Comparison of ENCODE assay signal across 24 cellular contexts in the genomic region with DNA sequence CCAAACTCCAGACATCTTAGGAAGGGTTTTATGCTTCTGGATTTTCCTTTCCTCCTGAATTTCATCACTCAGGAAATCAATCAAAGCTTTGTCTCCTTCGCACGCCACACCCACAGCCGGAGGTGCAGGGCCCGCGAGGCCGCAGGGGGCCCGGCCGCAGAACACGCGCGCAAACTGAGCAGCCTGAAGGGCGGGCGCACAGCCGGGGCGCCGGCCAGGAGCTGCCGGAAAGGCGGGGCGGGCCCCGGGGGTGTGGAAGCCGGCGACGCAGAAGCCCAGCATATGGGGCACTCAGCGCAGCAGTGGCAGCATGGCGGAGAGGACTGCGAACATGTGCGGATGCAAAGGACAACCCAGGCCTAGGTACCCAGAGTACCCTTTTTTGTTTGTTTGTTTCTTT. TPM values are rescaled to one million over a fixed set of nuclear protein-coding genes. Genes with fewer than 3 reads are reported as not detected.
DNase-seq lines count a peak whose midpoint lies in the region; ATAC-seq and TF ChIP-seq lines count a peak whose summit lies in the region.
"Had no signal": no experiment of that assay in that cellular context is flagged by ENCODE, and none has a peak within 500 bp of the region (broad histone marks: within the 10 kb centered on the region; RNA-seq: fewer than 3 reads in every experiment).

No MANE protein-coding gene starts in this region.

- no peak for TF ChIP-seq CTCF in endothelial cell (IDR thresholded peaks at IDR 0.05; ENCODE audit: unreplicated experiment)

- H3K4me3 ChIP-seq in H7 (ENCODE audit: insufficient read depth, low read depth, low read length), result no peak overlapping the region
- H3K4me3 ChIP-seq: A549; BLaER1 treated with 17β-estradiol and CSF1 and Interleukin-3, amounts not matched to agents 10 nM and 100 nM; GM12878 had no signal

- H3K4me3 Mint-ChIP-seq in endothelial cell (ENCODE audit: unreplicated experiment), result peak overlapping the region; percentile 40
- H3K4me3 Mint-ChIP-seq: CD14-positive monocyte; CD4-positive, alpha-beta T cell; CD8-positive, alpha-beta memory T cell; H9 had no signal

- H3K9me3 Mint-ChIP-seq in endothelial cell (ENCODE audit: unreplicated experiment), result no peaks in the 10 kb centered on the region
- H3K9me3 Mint-ChIP-seq: CD4-positive, alpha-beta T cell; CD8-positive, alpha-beta memory T cell; H9 had no signal

- ATAC-seq in GM18520 (IDR thresholded peaks at IDR 0.05; ENCODE audit: unreplicated experiment) (no peak), GM18907 (IDR thresholded peaks at IDR 0.05; ENCODE audit: unreplicated experiment) (no peak)
- ATAC-seq: A549, GM12878, HCT116 had no signal

- no peaks in the 10 kb centered on the region for H3K36me3 ChIP-seq in H7 (replicated peaks; ENCODE audit: control insufficient read depth, insufficient read depth, low read length)
- H3K36me3 ChIP-seq: BE2C had no signal

- DNase-seq in D341Med (ENCODE audit: low spot score) (peak; percentile 28), H7 (peak; percentile 32), endothelial cell (ENCODE audit: low spot score) (no peak), NCI-H345 (lab: John Stamatoyannopoulos, UW) (no peak), NCI-H748 treated with DMSO at 0.1 percent for 48 hours (lab: John Stamatoyannopoulos, UW) (no peak)
- DNase-seq: 8988T; ACHN; AML-193; BE2C; Calu3; CD4-positive, alpha-beta T cell; CD8-positive, alpha-beta memory T cell; COR-L47; DMS153; DND-41; GDM1; H9 had no signal

- no peaks in the 10 kb centered on the region for H3K4me1 Mint-ChIP-seq in endothelial cell (ENCODE audit: unreplicated experiment)
- H3K4me1 Mint-ChIP-seq: CD14-positive monocyte; CD8-positive, alpha-beta memory T cell; H9 had no signal

- H3K27ac Mint-ChIP-seq in endothelial cell (ENCODE audit: unreplicated experiment), result no peak overlapping the region
- H3K27ac Mint-ChIP-seq: CD14-positive monocyte; CD4-positive, alpha-beta T cell; CD8-positive, alpha-beta memory T cell had no signal

- H3K27me3 Mint-ChIP-seq in endothelial cell (ENCODE audit: unreplicated experiment), result no peaks in the 10 kb centered on the region
- H3K27me3 Mint-ChIP-seq: CD4-positive, alpha-beta T cell; CD8-positive, alpha-beta memory T cell had no signal

- H3K36me3 Mint-ChIP-seq in endothelial cell (ENCODE audit: low read depth, unreplicated experiment), result no peaks in the 10 kb centered on the region
- H3K36me3 Mint-ChIP-seq: CD14-positive monocyte had no signal

- no peaks in the 10 kb centered on the region for H3K27me3 ChIP-seq in H7 (ENCODE audit: control insufficient read depth, insufficient read depth, low read length)
- H3K27me3 ChIP-seq: BE2C; BLaER1 treated with 17β-estradiol and CSF1 and Interleukin-3, amounts not matched to agents 10 nM and 100 nM had no signal

RNA-seq across cellular contexts. Expression of a gene that starts 33.1 kb away (rescaled TPM):
- total RNA-seq in H7 (2014; rRNA removed; shearing (Covaris generic)), result 39.2 and 51.2 TPM in 2 replicates
- total RNA-seq in endothelial cell (ENCODE audit: unreplicated experiment), result 17.1 TPM
- total RNA-seq: CD4-positive, alpha-beta T cell had no signal

Comparison
In these comparisons a context has a peak if more than half of its experiments do, and no peak if none do; other contexts are left out.
1. DNase-seq: peak in D341Med (single experiment) and H7 (single experiment); none in endothelial cell (single experiment), NCI-H345 (single experiment) and NCI-H748 treated with DMSO at 0.1 percent for 48 hours (single experiment).